In genomic region chr19:7326105-7326877, GRCh38 we compare ENCODE assay signal across 1 cellular context.
TF ChIP-seq lines count a peak whose summit lies in the region.

No MANE protein-coding gene starts in this region.

TF ChIP-seq in WTC11, 78 proteins besides CTCF, POLR2A, EP300 and RAD21 (continued from another document):
- TF ChIP-seq AR (CRISPR knock-in tag; IDR thresholded peaks at IDR 0.05) (no peak), ZNF425 (CRISPR knock-in tag; conservative IDR thresholded peaks at IDR 0.05) (no peak), SMAD4 (CRISPR knock-in tag; IDR thresholded peaks at IDR 0.05) (no peak)
